ENCODE assay signal across 13 cellular contexts in genomic region chr5:54254482-54255198, GRCh38. TPM values are rescaled to one million over a fixed set of nuclear protein-coding genes. Genes with fewer than 3 reads are reported as not detected.
A peak's percentile ranks its signal among the peaks of the same experiment; 100 is the strongest.
DNase-seq lines count a peak whose midpoint lies in the region; ATAC-seq lines count a peak whose summit lies in the region.
"Had no signal": no experiment of that assay in that cellular context is flagged by ENCODE, and none has a peak within 500 bp of the region (broad histone marks: within the 10 kb centered on the region; RNA-seq: fewer than 3 reads in every experiment).

No MANE protein-coding gene starts in this region.

- no peak for DNase-seq in Right ventricle myocardium inferior (ENCODE audit: missing footprints)
- DNase-seq in cardiac septum (ENCODE audit: low spot score) = no peak
- peak; percentile 63 for DNase-seq in dermis blood vessel endothelial cell
- DNase-seq in left colon = no peak
- DNase-seq in mucosa of gallbladder (ENCODE audit: low spot score) = no peak
- DNase-seq in NOMO-1 treated with DMSO at 0.1 percent for 48 hours (lab: John Stamatoyannopoulos, UW; ENCODE audit: unreplicated experiment) = no peak
- DNase-seq in DMS153 treated with DMSO at 0.1 percent for 48 hours (lab: John Stamatoyannopoulos, UW; ENCODE audit: unreplicated experiment) = no peak
- DNase-seq in activated CD4-positive, CD25-positive, alpha-beta regulatory T cell treated with anti-CD3 and anti-CD28 coated beads, Interleukin-2, amount 50 U/mL, for 72 hours = no peak
- DNase-seq: activated B cell treated with CpG ODN at 0.5 μM for 24 hours; activated naive CD4-positive, alpha-beta T cell treated with anti-CD3 and anti-CD28 coated beads, Interleukin-2, amount 10 ng/mL, durations not matched to agents 7 days and 5 days; esophagus squamous epithelium; GOT3; NCI-H774 had no signal

- ATAC-seq in Right ventricle myocardium inferior = peak; percentile 85
- ATAC-seq in left colon = peak; percentile 77

- intact Hi-C loops in Right ventricle myocardium inferior (cut with DNase I) = loop anchor here (1.0 to 5.0 kb wide), 4 partner anchors 42 to 233 kb away; partner anchors contain the start of gene ARL15
- intact Hi-C loops in cardiac septum (cut with DNase I) = loop anchor here (2.0 to 5.0 kb wide), 3 partner anchors 56 to 233 kb away; partner anchors contain the start of gene ARL15
- intact Hi-C loops in left colon (cut with DNase I, micrococcal nuclease) = no loop called here

RNA-seq across cellular contexts. Expression of gene ARL15, which starts 55.7 kb away (rescaled TPM):
- total RNA-seq in Right ventricle myocardium inferior (23.7 TPM), cardiac septum (21.3 TPM), dermis blood vessel endothelial cell (70.6 and 82.2 TPM in 2 replicates), left colon (10 to 100 TPM; 25.2 to 27.2 TPM), mucosa of gallbladder (30.8 TPM)

Comparison
In these comparisons a context has a peak if more than half of its experiments do, and no peak if none do; other contexts are left out.
1. intact Hi-C loops: an anchor here in Right ventricle myocardium inferior (1.0 to 5.0 kb wide) and cardiac septum (2.0 to 5.0 kb wide); none called in left colon.